In genomic region chrX:30971761-30972603, GRCh38 we compare ENCODE assay signal across 9 cellular contexts.
DNase-seq lines count a peak whose midpoint lies in the region; ATAC-seq, FAIRE-seq and TF ChIP-seq lines count a peak whose summit lies in the region.
"Had no signal": no experiment of that assay in that cellular context is flagged by ENCODE, and none has a peak within 500 bp of the region (broad histone marks: within the 10 kb centered on the region; RNA-seq: fewer than 3 reads in every experiment).

No MANE protein-coding gene starts in this region.

- TF ChIP-seq POLR2A in breast epithelium (IDR thresholded peaks at IDR 0.05) = no peak

- dilution Hi-C loops in keratinocyte (cut with MboI; ENCODE audit: extremely low pct_ligation_motif_present, low sequenced_read_pairs) = no loop called here

- H3K36me3 ChIP-seq in breast epithelium (no peaks in the 10 kb centered on the region), keratinocyte (ENCODE audit: control insufficient read depth in 2 of 2, extremely low read depth in 1 of 2, insufficient read depth in 2 of 2, low read length in 2 of 2) (no peaks in the 10 kb centered on the region)

- no peak overlapping the region for H3K27ac Mint-ChIP-seq in stimulated activated effector memory CD8-positive, alpha-beta T cell treated with anti-CD3 and anti-CD28 coated beads, Interleukin-12 subunit alpha, Interleukin-12 subunit beta, amount 100 ng/mL, for 72 hours

- peak in 2 of 3 donors; percentile 33 to 41 for TF ChIP-seq CTCF in breast epithelium (IDR thresholded peaks at IDR 0.05)
- TF ChIP-seq CTCF in keratinocyte (optimal IDR thresholded peaks at IDR 0.05 in 1 of 3, IDR thresholded peaks at IDR 0.05 in 1 of 3, conservative IDR thresholded peaks at IDR 0.05 in 1 of 3; ENCODE audit: extremely low read depth in 1 of 3, insufficient read depth in 2 of 3, low read length in 3 of 3) = peak; percentile 67 to 82 (median 69)

- DNase-seq in RKO (ENCODE audit: low spot score) (peak; percentile 60), breast epithelium (ENCODE audit: low spot score in 2 of 2) (no peak), keratinocyte (ENCODE audit: low read depth, low spot score) (no peak)
- DNase-seq in stimulated activated effector memory CD8-positive, alpha-beta T cell treated with anti-CD3 and anti-CD28 coated beads, Interleukin-12 subunit alpha, Interleukin-12 subunit beta, amount 100 ng/mL, for 72 hours (ENCODE audit: low spot score in 2 of 2) = peak in 1 of 2 donors; percentile 1

- peak overlapping the region; percentile 45 for H3K4me3 Mint-ChIP-seq in stimulated activated effector memory CD8-positive, alpha-beta T cell treated with anti-CD3 and anti-CD28 coated beads, Interleukin-12 subunit alpha, Interleukin-12 subunit beta, amount 100 ng/mL, for 72 hours

- peak; percentile 98 for ATAC-seq in GM21360 (IDR thresholded peaks at IDR 0.05; ENCODE audit: unreplicated experiment)
- ATAC-seq in HG03571 (IDR thresholded peaks at IDR 0.05; ENCODE audit: unreplicated experiment) = peak; percentile 79
- ATAC-seq in stimulated activated effector memory CD8-positive, alpha-beta T cell treated with anti-CD3 and anti-CD28 coated beads, Interleukin-12 subunit alpha, Interleukin-12 subunit beta, amount 100 ng/mL, for 72 hours = peak; percentile 73
- ATAC-seq in HG03439 (IDR thresholded peaks at IDR 0.05; ENCODE audit: unreplicated experiment) = no peak

- H3K4me1 Mint-ChIP-seq in stimulated activated effector memory CD8-positive, alpha-beta T cell treated with anti-CD3 and anti-CD28 coated beads, Interleukin-12 subunit alpha, Interleukin-12 subunit beta, amount 100 ng/mL, for 72 hours = peaks cover 6% of the 10 kb centered on the region

- intact Hi-C loops in breast epithelium (cut with DNase I; ENCODE audit: low total_unique reads) = no loop called here

- H3K9me1 ChIP-seq in keratinocyte (ENCODE audit: control insufficient read depth, extremely low read depth, insufficient read depth, low read length) = no peaks in the 10 kb centered on the region

- H2AFZ ChIP-seq in keratinocyte (ENCODE audit: control insufficient read depth, low read length) = no peak overlapping the region

- H3K4me1 ChIP-seq in breast epithelium = no peaks in the 10 kb centered on the region
- no peaks in the 10 kb centered on the region for H3K4me1 ChIP-seq in keratinocyte (ENCODE audit: control insufficient read depth, extremely low read depth, insufficient read depth, low read length)

- H3K4me2 ChIP-seq in keratinocyte (ENCODE audit: control insufficient read depth, extremely low read depth, insufficient read depth, low read depth, low read length) = peak overlapping the region; percentile 39

- H3K79me2 ChIP-seq in keratinocyte (ENCODE audit: control insufficient read depth, insufficient read depth, low read length) = no peaks in the 10 kb centered on the region

- H3K9ac ChIP-seq in keratinocyte (ENCODE audit: control insufficient read depth, extremely low read depth, insufficient read depth, low read length) = no peak overlapping the region

- H3K9me3 ChIP-seq in breast epithelium (no peaks in the 10 kb centered on the region), keratinocyte (ENCODE audit: control insufficient read depth, low read depth, low read length) (no peaks in the 10 kb centered on the region)

- H3K27ac ChIP-seq in breast epithelium (no peak overlapping the region), keratinocyte (ENCODE audit: control insufficient read depth, insufficient read depth, low read length) (no peak overlapping the region)

- peaks cover 0 to 18% of the 10 kb centered on the region in 2 donors for H3K27me3 ChIP-seq in breast epithelium
- H3K27me3 ChIP-seq in keratinocyte (ENCODE audit: control insufficient read depth, extremely low read depth, insufficient read depth, low read length) = no peaks in the 10 kb centered on the region

- FAIRE-seq in G401.6 (lab: Jason Lieb, UNC) (peak; percentile 95), keratinocyte (lab: Jason Lieb, UNC) (no peak)
- FAIRE-seq: frontal cortex had no signal

- no peaks in the 10 kb centered on the region for H3K9me3 Mint-ChIP-seq in stimulated activated effector memory CD8-positive, alpha-beta T cell treated with anti-CD3 and anti-CD28 coated beads, Interleukin-12 subunit alpha, Interleukin-12 subunit beta, amount 100 ng/mL, for 72 hours

- no peaks in the 10 kb centered on the region for H4K20me1 ChIP-seq in keratinocyte (ENCODE audit: control insufficient read depth, extremely low read depth, insufficient read depth, low read length)

- peak overlapping the region; percentile 17 to 45 (median 25) for H3K4me3 ChIP-seq in breast epithelium
- H3K4me3 ChIP-seq in keratinocyte (ENCODE audit: control insufficient read depth in 2 of 3, extremely low read depth in 1 of 3, insufficient read depth in 2 of 3, low read depth in 1 of 3, low read length in 3 of 3) = peak overlapping the region in 1 of 3 experiments; percentile 0

- no peaks in the 10 kb centered on the region for H3K36me3 Mint-ChIP-seq in stimulated activated effector memory CD8-positive, alpha-beta T cell treated with anti-CD3 and anti-CD28 coated beads, Interleukin-12 subunit alpha, Interleukin-12 subunit beta, amount 100 ng/mL, for 72 hours
